10 cellular contexts compared by ENCODE assay signal in the genomic region with DNA sequence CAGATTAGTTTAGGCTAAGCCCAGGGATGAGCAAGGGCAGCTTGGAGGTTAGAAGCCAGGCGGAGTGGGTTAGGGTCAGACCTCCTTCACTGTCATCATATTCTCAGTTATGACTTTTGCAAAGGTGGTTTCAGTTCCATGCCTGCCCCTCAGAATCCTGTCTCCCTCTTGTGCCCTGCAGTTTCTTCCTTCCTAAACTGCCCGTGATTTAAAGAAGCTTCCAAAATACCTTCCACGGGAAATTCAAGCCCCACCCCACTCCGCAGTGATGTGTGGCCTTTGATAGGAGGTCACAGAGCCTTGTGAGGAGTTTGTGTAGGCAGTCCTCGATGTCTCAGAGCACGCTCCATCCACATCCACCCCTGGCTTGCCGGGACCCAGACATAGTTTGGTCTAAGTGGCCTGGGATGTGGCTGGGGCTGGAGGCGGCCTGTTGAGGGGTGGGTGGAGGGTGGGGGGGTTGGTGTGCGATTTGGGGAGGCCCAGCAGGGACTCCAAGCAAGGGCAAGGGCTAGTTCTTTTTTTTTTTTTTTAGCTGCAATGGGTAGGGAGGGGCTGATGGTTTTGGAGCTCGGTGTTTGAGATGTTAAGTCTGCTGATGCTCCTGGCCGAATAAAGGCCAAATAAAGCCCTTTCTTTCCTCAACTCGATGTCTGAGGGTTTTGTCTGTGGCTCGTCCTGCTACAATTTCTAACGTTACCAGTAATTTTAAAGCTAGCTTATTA. TPM values are rescaled to one million over a fixed set of nuclear protein-coding genes. Genes with fewer than 3 reads are reported as not detected.
A peak's percentile ranks its signal among the peaks of the same experiment; 100 is the strongest.
DNase-seq lines count a peak whose midpoint lies in the region; ATAC-seq and TF ChIP-seq lines count a peak whose summit lies in the region.
"Had no signal": no experiment of that assay in that cellular context is flagged by ENCODE, and none has a peak within 500 bp of the region (broad histone marks: within the 10 kb centered on the region; RNA-seq: fewer than 3 reads in every experiment).

No MANE protein-coding gene starts in this region.

- H3K36me3 Mint-ChIP-seq in brain, result no peaks in the 10 kb centered on the region

- peak overlapping the region in 4 of 5 experiments; percentile 60 to 96 (median 76) for H3K27ac Mint-ChIP-seq in brain

- intact Hi-C loops in Right ventricle myocardium inferior (cut with DNase I) (loop anchor here (2.0 kb wide), 1 partner anchor 43 kb away; no protein-coding TSS in a partner anchor), cardiac septum (cut with DNase I) (no loop called here), mucosa of descending colon (cut with DNase I, micrococcal nuclease) (no loop called here), vagina (cut with DNase I) (no loop called here)

- peak overlapping the region; percentile 66 to 84 (median 77) for H3K4me3 Mint-ChIP-seq in brain

- no peaks in the 10 kb centered on the region for H3K9me3 ChIP-seq in mucosa of descending colon
- no peaks in the 10 kb centered on the region for H3K9me3 ChIP-seq in vagina

- peaks cover 0 to 4% (median 0%) of the 10 kb centered on the region in 5 experiments for H3K9me3 Mint-ChIP-seq in brain

- H3K27me3 ChIP-seq in vagina, result no peaks in the 10 kb centered on the region

- H3K4me1 ChIP-seq in mucosa of descending colon (ENCODE audit: low read depth) (peaks cover 35% of the 10 kb centered on the region), vagina (peaks cover 51% of the 10 kb centered on the region)

- H3K27me3 Mint-ChIP-seq in brain, result peaks cover 51% of the 10 kb centered on the region

- TF ChIP-seq CTCF in brain (conservative IDR thresholded peaks at IDR 0.05), result no peak
- no peak for TF ChIP-seq CTCF in mucosa of descending colon (IDR thresholded peaks at IDR 0.05)
- no peak for TF ChIP-seq CTCF in vagina (IDR thresholded peaks at IDR 0.05)

- no peak for ATAC-seq in Right ventricle myocardium inferior
- no peak for ATAC-seq in mucosa of descending colon
- no peak for ATAC-seq in GM18505 (IDR thresholded peaks at IDR 0.05; ENCODE audit: unreplicated experiment)
- no peak for ATAC-seq in GM18867 (IDR thresholded peaks at IDR 0.05; ENCODE audit: unreplicated experiment)

- H3K27ac ChIP-seq in vagina, result peak overlapping the region; percentile 97

- DNase-seq in Right ventricle myocardium inferior (ENCODE audit: missing footprints), result peak; percentile 60
- no peak for DNase-seq in cardiac septum (ENCODE audit: low spot score)
- DNase-seq in mucosa of descending colon, result peak in 2 of 3 donors; percentile 43 to 55
- DNase-seq in vagina (ENCODE audit: extremely low spot score in 2 of 2), result no peak
- no peak for DNase-seq in NCI-H526 (lab: John Stamatoyannopoulos, UW)
- DNase-seq: kidney glomerular epithelial cell, NCI-H524 had no signal

- TF ChIP-seq POLR2A in vagina (IDR thresholded peaks at IDR 0.05) (no peak), GM18505 (IDR thresholded peaks at IDR 0.05; ENCODE audit: borderline replicate concordance, extremely low read depth, insufficient read depth, insufficient read length) (no peak)

- H3K36me3 ChIP-seq in mucosa of descending colon (ENCODE audit: low read depth) (no peaks in the 10 kb centered on the region), vagina (no peaks in the 10 kb centered on the region)

- H3K4me3 ChIP-seq in mucosa of descending colon (no peak overlapping the region), vagina (peak overlapping the region; percentile 37 to 46)

- peaks cover 51% of the 10 kb centered on the region for H3K4me1 Mint-ChIP-seq in brain

RNA-seq across cellular contexts. Expression of a gene that starts 1.6 kb away (rescaled TPM):
- total RNA-seq in Right ventricle myocardium inferior (125 TPM), cardiac septum (123 TPM), mucosa of descending colon (100 to 1,000 TPM in 1 of 3 donors, 10 to 100 TPM in 2; 80.2 to 182 (median 87.3) TPM), vagina (379 TPM)
- polyA plus RNA-seq in brain (ENCODE audit: insufficient read depth, low read depth, low replicate concordance), result 147 TPM

RNA-seq across cellular contexts. Expression of a gene that starts 4.6 kb away (rescaled TPM):
- total RNA-seq in Right ventricle myocardium inferior, result 253 TPM
- 215 TPM for total RNA-seq in cardiac septum
- polyA plus RNA-seq in brain (ENCODE audit: insufficient read depth, low read depth, low replicate concordance), result 126 TPM
- 100 to 1,000 TPM in 2 of 3 donors, 10 to 100 TPM in 1; 57.2 to 254 (median 111) TPM for total RNA-seq in mucosa of descending colon
- total RNA-seq in vagina, result 780 TPM

RNA-seq across cellular contexts. Expression of a gene that starts 8.4 kb away (rescaled TPM):
- total RNA-seq in Right ventricle myocardium inferior (401 TPM), cardiac septum (260 TPM), mucosa of descending colon (100 to 1,000 TPM in 2 of 3 donors, 10 to 100 TPM in 1; 76.1 to 410 (median 353) TPM), vagina (908 TPM)
- polyA plus RNA-seq in brain (ENCODE audit: insufficient read depth, low read depth, low replicate concordance), result 304 TPM

RNA-seq across cellular contexts. Expression of a gene that starts 12.9 kb away (rescaled TPM):
- total RNA-seq in Right ventricle myocardium inferior (not detected), cardiac septum (not detected), mucosa of descending colon (not detected), vagina (not detected)
- not detected for polyA plus RNA-seq in brain (ENCODE audit: insufficient read depth, low read depth, low replicate concordance)

RNA-seq across cellular contexts. Expression of a gene that starts 23.3 kb away (rescaled TPM):
- total RNA-seq in Right ventricle myocardium inferior (10.0 TPM), cardiac septum (11.0 TPM), mucosa of descending colon (10 to 100 TPM; 21.2 to 37.1 (median 29.7) TPM), vagina (46.7 TPM)
- polyA plus RNA-seq in brain (ENCODE audit: insufficient read depth, low read depth, low replicate concordance), result 1.0 TPM

Comparison
In these comparisons a context has a peak if more than half of its experiments do, and no peak if none do; other contexts are left out.
1. DNase-seq: peak in Right ventricle myocardium inferior (single experiment) and mucosa of descending colon (2 of 3); none in cardiac septum (single experiment), vagina (0 of 2) and NCI-H526 (0 of 2).